Comparison of ENCODE assay signal across 24 cellular contexts in genomic region chr13:61766667-61767058, GRCh38.
"Had no signal": no experiment of that assay in that cellular context is flagged by ENCODE, and none has a peak within 500 bp of the region (broad histone marks: within the 10 kb centered on the region; RNA-seq: fewer than 3 reads in every experiment).

No MANE protein-coding gene starts in this region.

- H3K36me3 ChIP-seq: brain microvascular endothelial cell, esophagus squamous epithelium had no signal

- H3K27me3 Mint-ChIP-seq: activated CD4-positive, alpha-beta memory T cell treated with anti-CD3 and anti-CD28 coated beads, Interleukin-2, amount 10 ng/mL, durations not matched to agents 7 days and 5 days; activated CD4-positive, alpha-beta T cell treated with anti-CD3 and anti-CD28 coated beads, Interleukin-2, amount 10 ng/mL, durations not matched to agents 7 days and 5 days; activated naive CD8-positive, alpha-beta T cell; activated T-cell treated with anti-CD3 and anti-CD28 coated beads, Interleukin-2, amount 50 U/mL, for 24 hours; central memory CD8-positive, alpha-beta T cell; dendritic cell treated with granulocyte-macrophage colony-stimulating factor and Interleukin-4, amounts not matched to agents 40 ng/mL and 50 ng/mL, for 4 days had no signal

- H3K27ac ChIP-seq: brain microvascular endothelial cell, coronary artery, dorsolateral prefrontal cortex, epithelial cell of prostate, esophagus squamous epithelium had no signal

- H3K4me3 ChIP-seq: coronary artery, dorsolateral prefrontal cortex, esophagus squamous epithelium had no signal

- ATAC-seq: activated T-cell treated with anti-CD3 and anti-CD28 coated beads, Interleukin-2, amount 50 U/mL, for 72 hours had no signal

- H3K4me1 ChIP-seq: esophagus squamous epithelium had no signal

- H3K4me3 Mint-ChIP-seq: activated CD4-positive, alpha-beta memory T cell treated with anti-CD3 and anti-CD28 coated beads, Interleukin-2, amount 10 ng/mL, durations not matched to agents 7 days and 5 days; activated CD4-positive, alpha-beta T cell treated with anti-CD3 and anti-CD28 coated beads, Interleukin-2, amount 10 ng/mL, durations not matched to agents 7 days and 5 days; activated naive CD8-positive, alpha-beta T cell; activated T-cell treated with anti-CD3 and anti-CD28 coated beads, Interleukin-2, amount 50 U/mL, for 24 hours; activated T-cell treated with anti-CD3 and anti-CD28 coated beads, Interleukin-2, amount 50 U/mL, for 72 hours; central memory CD8-positive, alpha-beta T cell; dendritic cell treated with granulocyte-macrophage colony-stimulating factor and Interleukin-4, amounts not matched to agents 40 ng/mL and 50 ng/mL, for 4 days had no signal

- DNase-seq: activated CD4-positive, alpha-beta memory T cell treated with anti-CD3 and anti-CD28 coated beads, Interleukin-2, amount 10 ng/mL, durations not matched to agents 7 days and 5 days; activated CD4-positive, alpha-beta T cell treated with anti-CD3 and anti-CD28 coated beads for 1 hour; activated CD4-positive, alpha-beta T cell treated with anti-CD3 and anti-CD28 coated beads for 4 hours; activated CD4-positive, alpha-beta T cell treated with anti-CD3 and anti-CD28 coated beads, Interleukin-2, amount 10 ng/mL, durations not matched to agents 7 days and 5 days; activated CD4-positive, alpha-beta T cell treated with anti-CD3 and anti-CD28 coated beads, Interleukin-2, amount 50 U/mL, for 4 hours; activated CD8-positive, alpha-beta memory T cell treated with anti-CD3 and anti-CD28 coated beads, Interleukin-2, amount 50 U/mL, for 48 hours; activated gamma-delta T cell; activated naive CD4-positive, alpha-beta T cell; activated naive CD4-positive, alpha-beta T cell treated with anti-CD3 and anti-CD28 coated beads, Interleukin-2, amount 50 U/mL, for 16 hours; activated T-cell treated with anti-CD3 and anti-CD28 coated beads for 4 hours; activated T-cell treated with anti-CD3 and anti-CD28 coated beads, Interleukin-2, amount 50 U/mL, for 24 hours; activated T-cell treated with anti-CD3 and anti-CD28 coated beads, Interleukin-2, amount 50 U/mL, for 72 hours; amniotic stem cell; anterior cingulate cortex; brain microvascular endothelial cell; dorsolateral prefrontal cortex; effector memory CD4-positive, alpha-beta T cell; esophagus squamous epithelium; T-helper 2 cell had no signal

- H3K36me3 Mint-ChIP-seq: activated naive CD8-positive, alpha-beta T cell had no signal

- H3K27ac Mint-ChIP-seq: activated CD4-positive, alpha-beta memory T cell treated with anti-CD3 and anti-CD28 coated beads, Interleukin-2, amount 10 ng/mL, durations not matched to agents 7 days and 5 days; activated CD4-positive, alpha-beta T cell treated with anti-CD3 and anti-CD28 coated beads, Interleukin-2, amount 10 ng/mL, durations not matched to agents 7 days and 5 days; activated naive CD8-positive, alpha-beta T cell; activated T-cell treated with anti-CD3 and anti-CD28 coated beads, Interleukin-2, amount 50 U/mL, for 24 hours; activated T-cell treated with anti-CD3 and anti-CD28 coated beads, Interleukin-2, amount 50 U/mL, for 72 hours; dendritic cell treated with granulocyte-macrophage colony-stimulating factor and Interleukin-4, amounts not matched to agents 40 ng/mL and 50 ng/mL, for 4 days had no signal

- H3K4me1 Mint-ChIP-seq: activated CD4-positive, alpha-beta memory T cell treated with anti-CD3 and anti-CD28 coated beads, Interleukin-2, amount 10 ng/mL, durations not matched to agents 7 days and 5 days; activated CD4-positive, alpha-beta T cell treated with anti-CD3 and anti-CD28 coated beads, Interleukin-2, amount 10 ng/mL, durations not matched to agents 7 days and 5 days; central memory CD8-positive, alpha-beta T cell had no signal

- H3K27me3 ChIP-seq: brain microvascular endothelial cell, esophagus squamous epithelium had no signal
